24 cellular contexts compared by ENCODE assay signal in genomic region chrX:136523770-136524169, GRCh38. TPM values are rescaled to one million over a fixed set of nuclear protein-coding genes. Genes with fewer than 3 reads are reported as not detected.
"Had no signal": no experiment of that assay in that cellular context is flagged by ENCODE, and none has a peak within 500 bp of the region (broad histone marks: within the 10 kb centered on the region; RNA-seq: fewer than 3 reads in every experiment).

No MANE protein-coding gene starts in this region.

- FAIRE-seq: HTR-8/SVneo, K562 had no signal

- H3K4me3 ChIP-seq: K562 had no signal

- H3K27ac Mint-ChIP-seq: IgD-negative memory B cell had no signal

- H3K9me3 ChIP-seq: SK-N-SH had no signal

- H3K27ac ChIP-seq: HL-60, KMS-11, RWPE1 had no signal

- DNase-seq: Kasumi-1, MM.1S, NCI-H1092 treated with DMSO at 0.1 percent for 48 hours, NCI-H1436, NCI-H187, NCI-H2029, NCI-H2081 treated with DMSO at 0.1 percent for 48 hours, NCI-H2171 treated with DMSO at 0.1 percent for 48 hours, NCI-H345, NCI-H446 treated with DMSO at 0.1 percent for 48 hours, NCI-H510A treated with DMSO at 0.1 percent for 48 hours, NCI-H526, NCI-H748 treated with DMSO at 0.1 percent for 48 hours, SHP77, SK-N-SH had no signal

- H3K9me3 Mint-ChIP-seq: IgD-negative memory B cell had no signal

- H3K4me2 ChIP-seq: KMS-11, SK-N-SH had no signal

- ATAC-seq: K562, Panc1 had no signal

- H3K4me3 Mint-ChIP-seq: IgD-negative memory B cell had no signal

- H3K9ac ChIP-seq: KMS-11, SK-N-SH had no signal

RNA-seq across cellular contexts. Expression of gene VGLL1, which starts 8.2 kb away (rescaled TPM):
- total RNA-seq: K562, M059J, SK-MEL-5 had no signal
- polyA plus RNA-seq: IgD-negative memory B cell, K562, SK-N-SH had no signal

RNA-seq across cellular contexts. Expression of gene BRS3, which starts 36.0 kb away (rescaled TPM):
- total RNA-seq: K562, M059J, SK-MEL-5 had no signal
- polyA plus RNA-seq: IgD-negative memory B cell, K562, SK-N-SH had no signal
